ENCODE assay signal across 7 cellular contexts in the genomic region with DNA sequence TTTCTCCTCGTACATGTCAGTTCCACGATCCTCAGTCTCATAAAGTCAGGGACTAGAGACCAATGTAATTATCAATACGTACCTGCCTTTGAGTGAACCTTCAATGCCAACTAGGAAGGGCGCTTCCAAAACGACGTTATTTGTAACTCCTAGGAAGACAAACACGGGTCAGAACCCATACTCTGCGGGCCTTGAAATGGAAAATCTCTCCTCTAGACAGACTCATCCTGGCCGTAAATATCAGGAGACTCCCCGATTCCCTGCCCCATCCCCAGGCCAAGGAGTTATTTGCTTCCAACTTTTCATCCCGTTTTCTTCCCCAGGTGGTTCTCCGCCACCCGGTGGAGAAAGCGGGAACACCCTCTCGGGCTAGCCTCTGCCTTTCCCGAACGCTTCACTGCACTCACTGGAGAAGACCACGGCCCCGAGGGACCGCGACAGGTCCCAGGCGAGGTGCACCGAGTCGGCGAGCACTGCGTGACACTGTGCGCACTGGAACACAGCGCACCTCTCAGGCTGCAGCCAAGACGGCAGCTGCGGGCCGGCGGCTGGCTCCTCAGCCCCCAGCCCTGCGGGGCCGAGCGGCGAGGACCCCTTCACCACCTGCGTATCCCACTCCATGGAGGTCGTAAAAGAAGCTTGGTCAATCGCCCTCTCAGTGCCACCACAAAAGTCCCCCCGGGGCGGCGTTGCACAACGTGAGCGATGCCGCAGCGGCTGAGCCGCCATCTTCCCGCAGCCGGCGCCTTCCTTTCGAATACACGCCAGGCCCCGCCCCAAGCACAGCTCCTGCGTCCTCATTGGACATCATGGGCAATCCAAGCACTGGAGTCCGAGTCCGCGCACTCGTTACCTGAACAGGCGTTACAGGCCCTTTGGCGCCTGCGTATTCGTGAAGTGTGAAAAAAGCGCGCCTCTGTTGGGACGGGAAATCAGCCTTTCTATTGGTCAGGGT. TPM values are rescaled to one million over a fixed set of nuclear protein-coding genes. Genes with fewer than 3 reads are reported as not detected.
DNase-seq lines count a peak whose midpoint lies in the region; ATAC-seq, FAIRE-seq and TF ChIP-seq lines count a peak whose summit lies in the region.

A gene (minus strand): TSS at position 759 of the 955 bp plus-strand sequence. CDS start 30 bp downstream, at position 729.

- peak within 1 kb of the TSS; percentile 83 for H3K4me3 ChIP-seq in astrocyte of the spinal cord (ENCODE audit: low read depth, low read length)

- FAIRE-seq in GM18507 (lab: Jason Lieb, UNC), result peak; percentile 98

- DNase-seq in GM18507 (ENCODE audit: extremely low spot score, insufficient read length, low read depth), result peak; percentile 89
- peak; percentile 95 for DNase-seq in NCI-H2029 (lab: John Stamatoyannopoulos, UW)
- DNase-seq in T-helper 9 cell, result peak; percentile 94
- DNase-seq in astrocyte of the spinal cord (ENCODE audit: low read depth, low spot score), result peak; percentile 100
- DNase-seq in hypothalamus (lab: John Stamatoyannopoulos, UW), result peak; percentile 29 to 97 (median 89)
- peak; percentile 96 for DNase-seq in sciatic nerve (ENCODE audit: low spot score)

- peak; percentile 85 for TF ChIP-seq CTCF in astrocyte of the spinal cord (IDR thresholded peaks at IDR 0.05; ENCODE audit: low read depth, low read length)

- in situ Hi-C loops in astrocyte of the spinal cord (cut with HindIII; ENCODE audit: low sequenced_read_pairs), result no loop called here

- intact Hi-C loops in sciatic nerve (cut with DNase I), result no loop called here

- ATAC-seq in HG02981 (IDR thresholded peaks at IDR 0.05; ENCODE audit: unreplicated experiment) (peak; percentile 91), sciatic nerve (peak; percentile 99)

RNA-seq across cellular contexts. Expression of the gene that starts here (rescaled TPM):
- 0.40 TPM for total RNA-seq in sciatic nerve

Comparison
In these comparisons a context has a peak if more than half of its experiments do, and no peak if none do; other contexts are left out.
1. Peak in every context shown above with its lines: DNase-seq, ATAC-seq and H3K4me3 ChIP-seq.
2. Peak in DNase-seq and ATAC-seq in sciatic nerve; RNA of the gene not detected or under 1 TPM.